ENCODE assay signal across 26 cellular contexts in the genomic region with DNA sequence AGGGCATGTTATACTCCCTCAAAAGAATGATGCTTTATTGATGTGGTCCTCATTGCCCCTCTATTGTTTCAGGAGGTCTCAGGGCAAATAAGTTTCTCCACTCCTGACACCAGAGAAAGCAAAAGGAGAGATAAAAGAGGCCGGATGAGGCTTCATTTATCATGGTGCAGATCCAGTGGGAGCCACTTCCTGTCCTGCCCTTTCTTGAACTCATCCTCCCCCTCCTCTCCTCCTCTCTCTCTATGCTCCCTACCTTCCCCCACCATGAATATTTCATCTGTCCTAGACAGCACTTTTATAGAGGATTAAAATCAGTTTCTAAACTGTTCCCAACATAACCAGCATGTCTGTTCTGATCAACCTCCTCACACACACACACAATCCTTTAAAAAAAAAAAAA.
"Had no signal": no experiment of that assay in that cellular context is flagged by ENCODE, and none has a peak within 500 bp of the region (broad histone marks: within the 10 kb centered on the region; RNA-seq: fewer than 3 reads in every experiment).

No MANE protein-coding gene starts in this region.

- H3K36me3 Mint-ChIP-seq: naive thymus-derived CD8-positive, alpha-beta T cell had no signal

- H3K27ac Mint-ChIP-seq: naive thymus-derived CD8-positive, alpha-beta T cell; stimulated activated naive CD8-positive, alpha-beta T cell treated with anti-CD3 and anti-CD28 coated beads, Interleukin-15, Interleukin-2, amounts not matched to agents 100 ng/mL and 50 ng/mL, for 24 hours had no signal

- H3K9me3 Mint-ChIP-seq: naive thymus-derived CD8-positive, alpha-beta T cell; stimulated activated naive CD8-positive, alpha-beta T cell treated with anti-CD3 and anti-CD28 coated beads, Interleukin-15, Interleukin-2, amounts not matched to agents 100 ng/mL and 50 ng/mL, for 24 hours had no signal

- ATAC-seq: heart right ventricle; left cardiac atrium; left lung; lower lobe of right lung; naive thymus-derived CD8-positive, alpha-beta T cell; pancreas; sciatic nerve had no signal

- H3K4me3 ChIP-seq: heart right ventricle, hepatocyte, left lung, lower lobe of right lung, pancreas, right atrium auricular region, skin epidermis, suprapubic skin, thoracic aorta, tibial artery, uterus had no signal

- FAIRE-seq: keratinocyte, pancreas had no signal

- H3K27ac ChIP-seq: heart right ventricle, hepatocyte, left lung, lower lobe of right lung, pancreas, right atrium auricular region, skin epidermis, suprapubic skin, thoracic aorta, tibial artery, uterus had no signal

- H3K4me3 Mint-ChIP-seq: naive thymus-derived CD8-positive, alpha-beta T cell; stimulated activated naive CD8-positive, alpha-beta T cell treated with anti-CD3 and anti-CD28 coated beads, Interleukin-15, Interleukin-2, amounts not matched to agents 100 ng/mL and 50 ng/mL, for 24 hours had no signal

- H3K4me1 ChIP-seq: heart right ventricle, left lung, lower lobe of right lung, pancreas, right atrium auricular region, suprapubic skin, tibial artery, uterus had no signal

- DNase-seq: heart right ventricle; kidney glomerular epithelial cell; left cardiac atrium; left lung; lower lobe of right lung; mammary epithelial cell; mesenchymal stem cell; naive thymus-derived CD8-positive, alpha-beta T cell; nucleus accumbens; pancreas; stimulated activated CD4-positive, alpha-beta T cell treated with anti-CD3 and anti-CD28 coated beads, Interleukin-12 subunit alpha, Interleukin-12 subunit beta, amount 100 ng/mL, for 4 hours; stimulated activated CD4-positive, alpha-beta T cell treated with anti-CD3 and anti-CD28 coated beads, Interleukin-15, amount 100 ng/mL, for 24 hours; stimulated activated CD4-positive, alpha-beta T cell treated with anti-CD3 and anti-CD28 coated beads, Interleukin-2, amount 100 ng/mL, for 24 hours; stimulated activated CD4-positive, alpha-beta T cell treated with anti-CD3 and anti-CD28 coated beads, Interleukin-4, amount 100 ng/mL, for 1 hour; stimulated activated naive CD4-positive, alpha-beta T cell; tibial artery; trophoblast cell; uterus had no signal

- H3K79me2 ChIP-seq: hepatocyte had no signal

- H3K27me3 ChIP-seq: pancreas, right atrium auricular region, uterus had no signal

- H2AFZ ChIP-seq: hepatocyte had no signal

- H3K4me2 ChIP-seq: hepatocyte had no signal

- H3K4me1 Mint-ChIP-seq: naive thymus-derived CD8-positive, alpha-beta T cell had no signal

- H3K9me3 ChIP-seq: heart right ventricle, left lung, lower lobe of right lung, pancreas, right atrium auricular region, suprapubic skin, thoracic aorta, tibial artery, uterus had no signal

- H3K36me3 ChIP-seq: heart right ventricle, left lung, lower lobe of right lung, pancreas, right atrium auricular region, suprapubic skin, thoracic aorta, tibial artery, uterus had no signal
